In the genomic region with DNA sequence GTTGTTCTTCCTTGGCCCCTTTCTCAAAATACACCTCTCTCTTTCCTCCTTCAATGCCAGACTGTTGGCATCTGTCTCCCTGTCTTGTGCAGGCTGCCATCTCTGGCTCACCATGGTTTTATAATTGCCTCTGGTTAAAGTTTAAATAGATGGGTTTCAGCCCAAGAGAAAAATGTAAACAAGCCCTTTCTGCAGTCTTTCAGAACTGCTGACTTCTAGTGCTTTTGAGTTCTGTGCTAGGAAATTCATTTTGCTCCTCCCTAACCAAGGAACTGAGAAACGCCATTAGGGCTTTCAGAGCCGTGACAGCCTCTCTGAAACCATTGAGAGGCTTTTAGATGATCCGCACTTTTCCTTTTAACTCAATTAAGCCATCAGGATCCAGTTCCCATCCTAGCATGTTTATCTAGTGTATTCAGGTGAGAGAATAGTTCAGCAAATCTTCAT, we compare ENCODE assay signal across 9 cellular contexts.
DNase-seq lines count a peak whose midpoint lies in the region; ATAC-seq, FAIRE-seq and TF ChIP-seq lines count a peak whose summit lies in the region.
"Had no signal": no experiment of that assay in that cellular context is flagged by ENCODE, and none has a peak within 500 bp of the region (broad histone marks: within the 10 kb centered on the region; RNA-seq: fewer than 3 reads in every experiment).

No MANE protein-coding gene starts in this region.

- ATAC-seq in A549 (peak; percentile 74; a peak in 5 of 6 replicates), GM21576 (IDR thresholded peaks at IDR 0.05; ENCODE audit: unreplicated experiment) (peak; percentile 47), omental fat pad (ENCODE audit: low FRiP score) (no peak), HG03520 (IDR thresholded peaks at IDR 0.05; ENCODE audit: unreplicated experiment) (no peak), GM21528 (IDR thresholded peaks at IDR 0.05; ENCODE audit: low FRiP score, unreplicated experiment) (no peak)
- ATAC-seq: WTC11 had no signal

- TF ChIP-seq EP300 in A549 (IDR thresholded peaks at IDR 0.05): no peak

- DNase-seq in A549 (ENCODE audit: low read depth in 1 of 2, low spot score in 1 of 2): peak in 1 of 2 experiments; percentile 84
- peak; percentile 33 for DNase-seq in medulla oblongata (ENCODE audit: extremely low spot score)
- no peak for DNase-seq in omental fat pad (ENCODE audit: low spot score)
- no peak for DNase-seq in GM13976 (ENCODE audit: low spot score)

- H3K4me1 ChIP-seq in A549: peaks cover 52% of the 10 kb centered on the region

- H3K27ac ChIP-seq in A549 (peak overlapping the region; percentile 96 to 97), angular gyrus (ENCODE audit: low read depth, low read length) (peak overlapping the region; percentile 52)

- H3K4me3 ChIP-seq in A549: 0 out of 3 replicates have a peak overlapping the region, but pooled peaks have one; percentile 1

- FAIRE-seq in A549 (lab: Jason Lieb, UNC): no peak

- no peak for TF ChIP-seq CTCF in A549 (IDR thresholded peaks at IDR 0.05)
- TF ChIP-seq CTCF in omental fat pad (IDR thresholded peaks at IDR 0.05): no peak
- TF ChIP-seq CTCF in GM13976 (IDR thresholded peaks at IDR 0.05; ENCODE audit: borderline replicate concordance, control extremely low read depth, extremely low read depth, insufficient read depth, missing control alignments): no peak

- peak overlapping the region; percentile 74 for H3K4me2 ChIP-seq in A549

- POLR2A ChIA-PET in A549 (lab: Yijun Ruan, JAX): interaction anchor here (0.7 to 1.1 kb wide), 3 partner anchors 10 to 120 kb away, joined by 5 to 6 read pairs (median 6); no protein-coding TSS in a partner anchor

- peak in 1 of 2 experiments; percentile 29; a peak in 1 of 5 replicates for TF ChIP-seq RAD21 in A549 (conservative IDR thresholded peaks at IDR 0.05 in 1 of 2, IDR thresholded peaks at IDR 0.05 in 1 of 2)

- CTCF ChIA-PET in A549 (lab: Yijun Ruan, JAX): no interaction called here

- TF ChIP-seq POLR2A in A549 (IDR thresholded peaks at IDR 0.05; ENCODE audit: low read length): no peak

- peaks cover 4% of the 10 kb centered on the region; the same call in 1 of the 3 replicates for H3K9me3 ChIP-seq in A549

- 2% methylated on average over 3 of the region's 3 CpGs for WGBS in A549 (ENCODE audit: missing lambda C conversion rate)

- in situ Hi-C loops in GM13976 (cut with MboI; ENCODE audit: low sequenced_read_pairs, unreplicated experiment): no loop called here

TF ChIP-seq in A549, 52 proteins besides CTCF, POLR2A, EP300 and RAD21:
- peak in 1 of 2 experiments; percentile 40; a peak in 1 of 4 replicates for TF ChIP-seq CEBPB (IDR thresholded peaks at IDR 0.05)
- TF ChIP-seq HOXB13 (CRISPR knock-in tag; IDR thresholded peaks at IDR 0.05; ENCODE audit: low read depth): 0 out of 2 replicates have a peak, but pooled peaks have one; percentile 14
- TF ChIP-seq FOXS1 (CRISPR knock-in tag; IDR thresholded peaks at IDR 0.05): peak; percentile 59
- peak in 1 of 2 experiments; percentile 15; a peak in 1 of 5 replicates for TF ChIP-seq JUN (IDR thresholded peaks at IDR 0.05)
- no peak for TF ChIP-seq ZC3H11A (IDR thresholded peaks at IDR 0.05)
- TF ChIP-seq ZSCAN20 (CRISPR knock-in tag; IDR thresholded peaks at IDR 0.05): no peak
- TF ChIP-seq MAFK (IDR thresholded peaks at IDR 0.05; ENCODE audit: partially characterized antibody): peak; percentile 62

Comparison
In these comparisons a context has a peak if more than half of its experiments do, and no peak if none do; other contexts are left out.
1. ATAC-seq: peak in A549 (2 of 2) and GM21576 (single experiment); none in omental fat pad (single experiment), HG03520 (single experiment) and GM21528 (single experiment).